ENCODE assay signal across 19 cellular contexts in the genomic region with DNA sequence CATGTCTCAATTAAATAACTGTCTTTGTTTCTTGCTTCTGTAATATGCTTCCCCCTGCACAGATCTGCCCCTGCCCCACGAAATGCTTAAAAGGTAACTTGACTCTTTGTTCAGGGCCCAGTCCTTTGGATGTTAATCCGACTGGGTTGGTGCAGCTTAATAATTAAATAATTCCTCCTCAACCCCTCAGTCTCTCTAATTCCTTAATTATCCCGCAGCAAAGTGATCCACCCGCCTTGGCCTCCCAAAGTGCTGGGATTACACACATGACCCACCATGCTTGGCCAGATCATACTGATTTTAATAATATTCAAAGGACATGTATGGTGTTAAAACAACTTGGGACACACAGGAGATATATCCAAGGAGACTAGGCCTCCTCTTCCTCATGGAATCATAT.
"Had no signal": no experiment of that assay in that cellular context is flagged by ENCODE, and none has a peak within 500 bp of the region (broad histone marks: within the 10 kb centered on the region; RNA-seq: fewer than 3 reads in every experiment).

No MANE protein-coding gene starts in this region.

- H3K36me3 ChIP-seq: heart left ventricle, tibial nerve had no signal

- ATAC-seq: activated T-helper 17 cell treated with anti-CD3 and anti-CD28 coated beads, Interleukin-2, amount 50 U/mL, for 72 hours; heart left ventricle; natural killer cell; T-cell had no signal

- DNase-seq: activated CD4-positive, alpha-beta memory T cell treated with anti-CD3 and anti-CD28 coated beads, Interleukin-2, amount 10 ng/mL, durations not matched to agents 7 days and 5 days; activated CD4-positive, alpha-beta T cell treated with anti-CD3 and anti-CD28 coated beads for 48 hours; activated CD4-positive, CD25-positive, alpha-beta regulatory T cell; activated naive CD4-positive, alpha-beta T cell; activated naive CD8-positive, alpha-beta T cell treated with anti-CD3 and anti-CD28 coated beads for 36 hours; activated T-cell treated with anti-CD3 and anti-CD28 coated beads, Interleukin-2, amount 50 U/mL, for 1 hour; amygdala; central memory CD4-positive, alpha-beta T cell; erythroblast; foreskin melanocyte; heart left ventricle; kidney glomerular epithelial cell; natural killer cell; nucleus accumbens; posterior cingulate gyrus; T-cell had no signal

- H3K27me3 ChIP-seq: heart left ventricle had no signal

- H3K4me1 ChIP-seq: tibial nerve had no signal

- H3K4me3 ChIP-seq: coronary artery, heart left ventricle, tibial nerve had no signal

- H3K9me3 ChIP-seq: heart left ventricle, tibial nerve had no signal

- H3K27ac ChIP-seq: coronary artery, tibial nerve had no signal
